Comparison of ENCODE assay signal across 8 cellular contexts in the genomic region with DNA sequence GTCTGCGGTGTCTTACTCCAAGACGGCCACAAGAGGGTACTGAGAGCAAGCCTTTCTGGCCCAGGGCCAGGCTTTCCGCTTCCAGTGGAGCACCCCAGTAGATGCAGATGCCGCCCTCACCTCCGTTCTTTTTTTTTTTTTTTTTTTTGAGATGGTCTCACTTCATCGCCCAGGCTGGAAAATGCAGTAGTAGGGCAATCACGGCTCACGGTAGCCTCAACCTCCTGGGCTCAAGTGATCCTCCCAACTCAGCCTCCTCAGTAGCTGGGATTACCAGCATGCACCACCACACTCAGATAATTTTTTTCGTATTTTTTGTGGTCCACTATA. TPM values are rescaled to one million over a fixed set of nuclear protein-coding genes. Genes with fewer than 3 reads are reported as not detected.
DNase-seq lines count a peak whose midpoint lies in the region; ATAC-seq and TF ChIP-seq lines count a peak whose summit lies in the region.

No MANE protein-coding gene starts in this region.

- H2AFZ ChIP-seq in OCI-LY3 (ENCODE audit: low read depth, low read length): no peak overlapping the region

- H3K27ac ChIP-seq in OCI-LY3 (ENCODE audit: low read length): no peak overlapping the region

- no peak overlapping the region for H3K9ac ChIP-seq in OCI-LY3 (ENCODE audit: low read length)

- peak; percentile 75 for TF ChIP-seq CTCF in OCI-LY3 (IDR thresholded peaks at IDR 0.05; ENCODE audit: low read depth, low read length)
- peak; percentile 64 for TF ChIP-seq CTCF in natural killer cell (IDR thresholded peaks at IDR 0.05)

- H3K79me2 ChIP-seq in OCI-LY3 (ENCODE audit: low read length): no peaks in the 10 kb centered on the region

- H3K4me2 ChIP-seq in OCI-LY3 (ENCODE audit: low read length): peak overlapping the region; percentile 48

- peaks cover 17% of the 10 kb centered on the region for H3K4me1 ChIP-seq in OCI-LY3 (ENCODE audit: low read length)

- H3K27me3 Mint-ChIP-seq in natural killer cell (ENCODE audit: low read depth in 2 of 2): peaks cover 0 to 4% of the 10 kb centered on the region in 2 donors
- peaks cover 0 to 9% of the 10 kb centered on the region in 2 donors for H3K27me3 Mint-ChIP-seq in stimulated activated naive B cell treated with anti-CD40 and anti-IgM and Interleukin-4, amounts not matched to agents 10 μg/mL and 1 μg/mL and 100 μg/mL, for 72 hours

- no peaks in the 10 kb centered on the region for H3K9me3 ChIP-seq in OCI-LY3 (ENCODE audit: insufficient read depth, low read length)

- no peak overlapping the region for H3K27ac Mint-ChIP-seq in natural killer cell
- H3K27ac Mint-ChIP-seq in stimulated activated naive B cell treated with anti-CD40 and anti-IgM and Interleukin-4, amounts not matched to agents 10 μg/mL and 1 μg/mL and 100 μg/mL, for 72 hours: no peak overlapping the region

- no peak overlapping the region for H3K4me3 Mint-ChIP-seq in natural killer cell
- no peak overlapping the region for H3K4me3 Mint-ChIP-seq in stimulated activated naive B cell treated with anti-CD40 and anti-IgM and Interleukin-4, amounts not matched to agents 10 μg/mL and 1 μg/mL and 100 μg/mL, for 72 hours

- no peaks in the 10 kb centered on the region for H3K4me1 Mint-ChIP-seq in natural killer cell
- no peaks in the 10 kb centered on the region for H3K4me1 Mint-ChIP-seq in stimulated activated naive B cell treated with anti-CD40 and anti-IgM and Interleukin-4, amounts not matched to agents 10 μg/mL and 1 μg/mL and 100 μg/mL, for 72 hours

- H3K36me3 ChIP-seq in OCI-LY3 (replicated peaks; ENCODE audit: low read depth, low read length): no peaks in the 10 kb centered on the region

- DNase-seq in NCI-H82 (lab: John Stamatoyannopoulos, UW) (peak; percentile 84), NCI-H82 treated with DMSO at 0.1 percent for 48 hours (lab: John Stamatoyannopoulos, UW; ENCODE audit: unreplicated experiment) (no peak), activated T-cell treated with anti-CD3 and anti-CD28 coated beads for 1 hour (ENCODE audit: low read depth) (peak; percentile 67), natural killer cell (peak; percentile 47)
- peak; percentile 87 for DNase-seq in Jurkat, Clone E6-1 (ENCODE audit: low read depth, low spot score)
- peak; percentile 68 for DNase-seq in stimulated activated naive B cell treated with anti-CD40 and anti-IgM and Interleukin-4, amounts not matched to agents 10 μg/mL and 1 μg/mL and 100 μg/mL, for 72 hours

- H3K9me3 Mint-ChIP-seq in natural killer cell: no peaks in the 10 kb centered on the region
- no peaks in the 10 kb centered on the region for H3K9me3 Mint-ChIP-seq in stimulated activated naive B cell treated with anti-CD40 and anti-IgM and Interleukin-4, amounts not matched to agents 10 μg/mL and 1 μg/mL and 100 μg/mL, for 72 hours

- H4K20me1 ChIP-seq in OCI-LY3 (ENCODE audit: insufficient read depth, low read length): no peaks in the 10 kb centered on the region

- no peaks in the 10 kb centered on the region for H3K36me3 Mint-ChIP-seq in natural killer cell
- H3K36me3 Mint-ChIP-seq in stimulated activated naive B cell treated with anti-CD40 and anti-IgM and Interleukin-4, amounts not matched to agents 10 μg/mL and 1 μg/mL and 100 μg/mL, for 72 hours: no peaks in the 10 kb centered on the region

- ATAC-seq in esophagus mucosa (peak; percentile 61), natural killer cell (peak; percentile 75 to 82 (median 76))
- ATAC-seq in stimulated activated naive B cell treated with anti-CD40 and anti-IgM and Interleukin-4, amounts not matched to agents 10 μg/mL and 1 μg/mL and 100 μg/mL, for 72 hours (replicated peaks): peak; percentile 74 to 75

- H3K27me3 ChIP-seq in OCI-LY3 (ENCODE audit: low read depth, low read length): peaks cover 21% of the 10 kb centered on the region

- intact Hi-C loops in natural killer cell (cut with micrococcal nuclease): loop anchor here (5.0 to 10.0 kb wide), 2 partner anchors 109 to 216 kb away; no protein-coding TSS in a partner anchor

- H3K4me3 ChIP-seq in Jurkat, Clone E6-1 (ENCODE audit: low read length): no peak overlapping the region
- no peak overlapping the region for H3K4me3 ChIP-seq in OCI-LY3 (ENCODE audit: low read length)

RNA-seq across cellular contexts. Expression of a gene that starts 5.6 kb away (rescaled TPM):
- polyA plus RNA-seq in Jurkat, Clone E6-1 (2012; ENCODE audit: insufficient read depth, insufficient read length): not detected
- total RNA-seq in esophagus mucosa (not detected), natural killer cell (not detected)

RNA-seq across cellular contexts. Expression of a gene that starts 16.1 kb away (rescaled TPM):
- polyA plus RNA-seq in Jurkat, Clone E6-1 (2012; ENCODE audit: insufficient read depth, insufficient read length): not detected
- total RNA-seq in esophagus mucosa: 0.20 TPM
- total RNA-seq in natural killer cell: not detected

RNA-seq across cellular contexts. Expression of a gene that starts 21.0 kb away (rescaled TPM):
- 6.6 TPM for polyA plus RNA-seq in Jurkat, Clone E6-1 (2012; ENCODE audit: insufficient read depth, insufficient read length)
- total RNA-seq in esophagus mucosa (48.5 TPM), natural killer cell (1 to 10 TPM in 2 of 3 donors, under 1 TPM in 1; 0.86 to 2.3 (median 2.0) TPM)

RNA-seq across cellular contexts. Expression of a gene that starts 44.9 kb away (rescaled TPM):
- 12.6 TPM for polyA plus RNA-seq in Jurkat, Clone E6-1 (2012; ENCODE audit: insufficient read depth, insufficient read length)
- total RNA-seq in esophagus mucosa (85.3 TPM), natural killer cell (10 to 100 TPM; 14.2 to 89.8 (median 50.1) TPM)

Comparison
In these comparisons a context has a peak if more than half of its experiments do, and no peak if none do; other contexts are left out.
1. RNA of a gene that starts 21.0 kb away (total RNA-seq): 48.5 TPM in esophagus mucosa (single experiment); 0.86 to 2.3 TPM in natural killer cell; every median in the first group is over 10 times any median in the second.
2. Peak in every context shown above with its lines, with median percentiles within 50 percentile points of each other: ATAC-seq.